ENCODE assay signal across 8 cellular contexts in genomic region chr5:62412549-62413329, GRCh38. TPM values are rescaled to one million over a fixed set of nuclear protein-coding genes. Genes with fewer than 3 reads are reported as not detected.
A peak's percentile ranks its signal among the peaks of the same experiment; 100 is the strongest.
DNase-seq lines count a peak whose midpoint lies in the region; ATAC-seq and TF ChIP-seq lines count a peak whose summit lies in the region.

TSS of gene IPO11 (plus strand) at chr5:62412763. CDS start at chr5:62437280, 24,517 bp downstream.

- DNase-seq in AG20443 (ENCODE audit: low spot score) (peak; percentile 98), NCI-H510A (lab: John Stamatoyannopoulos, UW) (peak; percentile 90), cerebellum (ENCODE audit: low spot score) (peak; percentile 98), islet precursor cell (peak; percentile 99)
- peak; percentile 99 for DNase-seq in activated CD4-positive, alpha-beta T cell treated with anti-CD3 and anti-CD28 coated beads for 1 hour
- peak; percentile 98 for DNase-seq in stimulated activated CD4-positive, alpha-beta T cell treated with anti-CD3 and anti-CD28 coated beads, Interleukin-12 subunit alpha, Interleukin-12 subunit beta, amount 100 ng/mL, for 48 hours (ENCODE audit: low read depth in 2 of 3, low spot score in 1 of 3)

- ATAC-seq in HG03432 (IDR thresholded peaks at IDR 0.05; ENCODE audit: unreplicated experiment), result peak; percentile 98

- peak; percentile 90 for TF ChIP-seq POLR2A in GM19099 (IDR thresholded peaks at IDR 0.05; ENCODE audit: extremely low read depth, insufficient read length, low read depth)

RNA-seq across cellular contexts. Expression of gene IPO11, which starts in this region (rescaled TPM):
- 36.7 TPM for total RNA-seq in cerebellum

Comparison
In these comparisons a context has a peak if more than half of its experiments do, and no peak if none do; other contexts are left out.
1. Peak in every context shown above with its lines: DNase-seq and ATAC-seq.